21 cellular contexts compared by ENCODE assay signal in the genomic region with DNA sequence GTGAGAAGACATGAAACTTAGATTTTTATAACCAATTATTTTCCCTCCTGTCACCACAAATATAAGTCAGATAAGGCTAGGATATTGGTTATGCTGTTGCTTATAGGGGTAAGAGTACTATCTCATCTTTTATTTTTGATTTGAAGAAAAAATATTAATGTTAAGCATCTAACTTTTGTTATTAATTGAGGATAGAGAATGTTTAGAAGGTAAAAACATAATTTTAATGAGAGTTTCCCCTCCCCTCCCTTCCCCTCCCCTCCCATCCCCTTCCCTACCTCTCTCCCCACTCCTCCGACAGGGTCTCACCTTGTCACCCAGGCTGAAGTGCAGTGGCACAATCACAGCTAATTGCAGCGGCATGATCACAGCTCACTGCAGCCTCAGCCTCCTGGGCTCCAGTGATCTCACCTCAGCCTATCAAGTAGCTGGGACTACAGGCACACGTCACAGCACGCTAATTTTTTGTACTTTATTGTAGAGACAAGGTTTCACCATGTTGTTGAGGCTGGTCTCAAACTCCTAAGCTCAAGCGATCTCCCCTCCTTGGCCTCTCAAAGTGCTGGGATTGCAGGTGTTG.
DNase-seq lines count a peak whose midpoint lies in the region; ATAC-seq, FAIRE-seq and TF ChIP-seq lines count a peak whose summit lies in the region.
"Had no signal": no experiment of that assay in that cellular context is flagged by ENCODE, and none has a peak within 500 bp of the region (broad histone marks: within the 10 kb centered on the region; RNA-seq: fewer than 3 reads in every experiment).

No MANE protein-coding gene starts in this region.

- FAIRE-seq in HepG2 (lab: Jason Lieb, UNC) (no peak), astrocyte (lab: Jason Lieb, UNC) (no peak)
- FAIRE-seq: H1 had no signal

- in situ Hi-C loops in HepG2 (cut with HindIII; ENCODE audit: extremely low pct_ligation_motif_present, low pct_unique_long_range_greater_than_20kb), result no loop called here

- no peaks in the 10 kb centered on the region for H3K9me3 Mint-ChIP-seq in astrocyte (ENCODE audit: unreplicated experiment)
- H3K9me3 Mint-ChIP-seq: CD8-positive, alpha-beta T cell had no signal

- no peaks in the 10 kb centered on the region for H3K27me3 Mint-ChIP-seq in astrocyte (ENCODE audit: low read depth, unreplicated experiment)
- H3K27me3 Mint-ChIP-seq: B cell had no signal

- intact Hi-C loops in HepG2 (cut with micrococcal nuclease; ENCODE audit: unreplicated experiment), result loop anchor here (1.0 to 10.0 kb wide), 3 partner anchors 87 to 265 kb away; a partner anchor contains a TSS
- intact Hi-C loops in right lobe of liver (cut with DNase I), result no loop called here

- H2AK5ac ChIP-seq in mesenchymal stem cell (ENCODE audit: low read length, severe bottlenecking), result no peak overlapping the region

- H3K36me3 ChIP-seq in HepG2 (replicated peaks in 1 of 2; ENCODE audit: control insufficient read depth in 1 of 2, insufficient read depth in 2 of 2, low read length in 2 of 2) (peaks cover 0 to 4% of the 10 kb centered on the region in 2 experiments; a peak in 2 of 5 replicates), right lobe of liver (no peaks in the 10 kb centered on the region), astrocyte (ENCODE audit: insufficient read depth, low read length) (peaks cover 4% of the 10 kb centered on the region), mesenchymal stem cell (ENCODE audit: control insufficient read depth in 1 of 2, insufficient read depth in 2 of 2, low read depth in 1 of 2, low read length in 2 of 2) (peaks cover 9 to 53% of the 10 kb centered on the region in 2 experiments)

- no peak overlapping the region for H3K14ac ChIP-seq in mesenchymal stem cell (ENCODE audit: low read length in 2 of 2)

- TF ChIP-seq CTCF in HepG2 (CRISPR knock-in tag; IDR thresholded peaks at IDR 0.05), result no peak
- TF ChIP-seq CTCF in right lobe of liver (IDR thresholded peaks at IDR 0.05), result no peak
- TF ChIP-seq CTCF in astrocyte (IDR thresholded peaks at IDR 0.05; ENCODE audit: insufficient read depth, low read depth, low read length), result no peak

- H2BK5ac ChIP-seq in mesenchymal stem cell (ENCODE audit: low read depth, low read length, poor library complexity, severe bottlenecking), result no peak overlapping the region

- no peak for ATAC-seq in HepG2
- no peak for ATAC-seq in right lobe of liver
- ATAC-seq: CD8-positive, alpha-beta T cell; Panc1 had no signal

- no peak for TF ChIP-seq RAD21 in HepG2 (CRISPR knock-in tag; IDR thresholded peaks at IDR 0.05)

- no peak overlapping the region for H2BK15ac ChIP-seq in mesenchymal stem cell (ENCODE audit: low read depth, poor library complexity, severe bottlenecking)

- H3K4me3 ChIP-seq in HepG2 (replicated peaks in 1 of 3; ENCODE audit: insufficient read depth in 1 of 3, low read depth in 2 of 3, low read length in 3 of 3) (no peak overlapping the region), right lobe of liver (no peak overlapping the region), astrocyte (ENCODE audit: insufficient read depth, low read depth, low read length) (no peak overlapping the region), mesenchymal stem cell (ENCODE audit: insufficient read depth in 1 of 2, low read depth in 1 of 2, low read length in 2 of 2) (no peak overlapping the region)

- H3K4ac ChIP-seq in mesenchymal stem cell (ENCODE audit: low read depth in 1 of 2, low read length in 2 of 2), result no peak overlapping the region

- POLR2A ChIA-PET in HepG2 (lab: Yijun Ruan, JAX), result no interaction called here

- CTCF ChIA-PET in HepG2 (lab: Yijun Ruan, JAX; ENCODE audit: low intra/inter-chr PET ratio, low total read pairs), result no interaction called here

- DNase-seq in HepG2 (ENCODE audit: low spot score), result no peak
- DNase-seq in right lobe of liver, result no peak
- DNase-seq in astrocyte (ENCODE audit: low read depth), result no peak
- DNase-seq in mesenchymal stem cell, result no peak
- no peak for DNase-seq in NCI-H2196 treated with DMSO at 0.1 percent for 48 hours (lab: John Stamatoyannopoulos, UW; ENCODE audit: unreplicated experiment)
- DNase-seq in activated gamma-delta T cell (lab: John Stamatoyannopoulos, UW), result no peak
- no peak for DNase-seq in H4 (ENCODE audit: low spot score)
- DNase-seq: CD8-positive, alpha-beta T cell; KG1; MM.1S; NCI-H1694; NCI-H2029 treated with DMSO at 0.1 percent for 48 hours; NCI-H345; NCI-H510A treated with DMSO at 0.1 percent for 48 hours; SHP77 had no signal

- no peak overlapping the region for H4K8ac ChIP-seq in mesenchymal stem cell (ENCODE audit: low read length)

- TF ChIP-seq EP300 in HepG2 (IDR thresholded peaks at IDR 0.05; ENCODE audit: low read depth in 2 of 2, low read length in 2 of 2), result no peak
- TF ChIP-seq EP300 in HepG2 (CRISPR knock-in tag; IDR thresholded peaks at IDR 0.05; ENCODE audit: borderline replicate concordance), result no peak

- H4K20me1 ChIP-seq in HepG2 (ENCODE audit: insufficient read depth, low read length) (no peaks in the 10 kb centered on the region), astrocyte (ENCODE audit: insufficient read depth, low read length) (no peaks in the 10 kb centered on the region)

- H4K91ac ChIP-seq in mesenchymal stem cell (ENCODE audit: low read length), result no peak overlapping the region

- no TSS peak for BruUV-seq in HepG2 (replicated peaks; lab: Mats Ljungman, UMichigan)

- peaks cover 8% of the 10 kb centered on the region for H3K79me1 ChIP-seq in mesenchymal stem cell (replicated peaks; ENCODE audit: low read length, poor library complexity, severe bottlenecking)

- no peak overlapping the region for H2BK120ac ChIP-seq in mesenchymal stem cell (ENCODE audit: low read depth, low read length)

- H2AFZ ChIP-seq in HepG2 (ENCODE audit: low read length), result no peak overlapping the region
- H2AFZ ChIP-seq in astrocyte (ENCODE audit: low read depth, low read length), result no peak overlapping the region
- H2AFZ ChIP-seq in mesenchymal stem cell (ENCODE audit: low read depth, low read length), result no peak overlapping the region

- H3K27me3 ChIP-seq in HepG2 (ENCODE audit: control insufficient read depth in 1 of 2, insufficient read depth in 2 of 2, low read length in 2 of 2) (no peaks in the 10 kb centered on the region), right lobe of liver (no peaks in the 10 kb centered on the region), astrocyte (ENCODE audit: insufficient read depth, low read length) (no peaks in the 10 kb centered on the region), mesenchymal stem cell (ENCODE audit: control insufficient read depth in 1 of 2, insufficient read depth in 1 of 2, low read length in 2 of 2) (no peaks in the 10 kb centered on the region)

- H3K4me2 ChIP-seq in HepG2 (ENCODE audit: low read depth, low read length) (no peak overlapping the region), astrocyte (ENCODE audit: low read length) (no peak overlapping the region), mesenchymal stem cell (ENCODE audit: low read length, poor library complexity, severe bottlenecking) (no peak overlapping the region)

- H3K9ac ChIP-seq in HepG2 (ENCODE audit: insufficient read depth, low read depth, low read length) (no peak overlapping the region), astrocyte (ENCODE audit: low read length) (no peak overlapping the region), mesenchymal stem cell (ENCODE audit: low read length) (peak overlapping the region; percentile 7)

- H3K9me3 ChIP-seq in HepG2 (ENCODE audit: low read length) (no peaks in the 10 kb centered on the region), right lobe of liver (no peaks in the 10 kb centered on the region), astrocyte (ENCODE audit: insufficient read depth, low read depth, low read length) (no peaks in the 10 kb centered on the region), mesenchymal stem cell (ENCODE audit: control insufficient read depth, low read length) (peaks cover 8% of the 10 kb centered on the region)
- H3K9me3 ChIP-seq: Caco-2 had no signal

- TF ChIP-seq POLR2A in HepG2 (IDR thresholded peaks at IDR 0.05; ENCODE audit: insufficient read depth in 1 of 2, low read depth in 2 of 2, low read length in 2 of 2), result no peak
- TF ChIP-seq POLR2A in right lobe of liver (IDR thresholded peaks at IDR 0.05), result no peak

- no peak overlapping the region for H3K27ac ChIP-seq in HepG2 (ENCODE audit: extremely low read length, insufficient read depth, low read length)
- H3K27ac ChIP-seq in right lobe of liver, result no peak overlapping the region
- peak overlapping the region; percentile 14 for H3K27ac ChIP-seq in astrocyte (ENCODE audit: low read depth, low read length)
- no peak overlapping the region for H3K27ac ChIP-seq in mesenchymal stem cell (ENCODE audit: low read length, poor library complexity, severe bottlenecking)
- H3K27ac ChIP-seq: C4-2B, RWPE1 had no signal

- no peak overlapping the region for H2BK12ac ChIP-seq in mesenchymal stem cell (ENCODE audit: low read length in 2 of 2)

- no peak overlapping the region for H3K27ac Mint-ChIP-seq in astrocyte (ENCODE audit: unreplicated experiment)
- H3K27ac Mint-ChIP-seq: B cell; CD8-positive, alpha-beta T cell had no signal

- H3K36me3 Mint-ChIP-seq in astrocyte (ENCODE audit: low read depth, unreplicated experiment), result peaks cover 22% of the 10 kb centered on the region

- no peak overlapping the region for H3K23ac ChIP-seq in mesenchymal stem cell (ENCODE audit: low read length in 2 of 2)

- peaks cover 39% of the 10 kb centered on the region for H3K4me1 ChIP-seq in HepG2 (ENCODE audit: insufficient read depth, low read length)
- H3K4me1 ChIP-seq in right lobe of liver, result peaks cover 0 to 5% (median under 1%) of the 10 kb centered on the region in 4 donors
- no peaks in the 10 kb centered on the region for H3K4me1 ChIP-seq in astrocyte (ENCODE audit: insufficient read depth, low read length)
- H3K4me1 ChIP-seq in mesenchymal stem cell (ENCODE audit: control insufficient read depth, insufficient read depth, low read depth, low read length), result peaks cover 4% of the 10 kb centered on the region

- H3K79me2 ChIP-seq in HepG2 (ENCODE audit: insufficient read depth, low read length), result no peaks in the 10 kb centered on the region
- no peaks in the 10 kb centered on the region for H3K79me2 ChIP-seq in astrocyte (ENCODE audit: insufficient read depth, low read length)

- H3K4me1 Mint-ChIP-seq in astrocyte (ENCODE audit: low read depth, unreplicated experiment), result peaks cover 9% of the 10 kb centered on the region

- H3K4me3 Mint-ChIP-seq in astrocyte (ENCODE audit: unreplicated experiment), result no peak overlapping the region
- H3K4me3 Mint-ChIP-seq: B cell; CD8-positive, alpha-beta T cell had no signal

- no peak overlapping the region for H3K18ac ChIP-seq in mesenchymal stem cell (ENCODE audit: low read depth in 1 of 2, low read length in 2 of 2)

- WGBS in HepG2 (ENCODE audit: low lambda C conversion rate), result 96% methylated on average over 5 of the region's 5 CpGs
- 100% methylated on average over 1 of the region's 5 CpGs for WGBS in right lobe of liver (ENCODE audit: insufficient coverage, low coverage, low lambda C conversion rate, missing lambda C conversion rate)
- 100% methylated on average over 5 of the region's 5 CpGs for WGBS in mesenchymal stem cell

TF ChIP-seq in HepG2, 621 proteins besides CTCF, POLR2A, EP300 and RAD21:
- TF ChIP-seq HNRNPK (IDR thresholded peaks at IDR 0.05; ENCODE audit: low read depth, low read length, poor library complexity, severe bottlenecking) (peak; percentile 90), ZNF607 (CRISPR knock-in tag; IDR thresholded peaks at IDR 0.05; ENCODE audit: borderline replicate concordance) (no peak)
TF ChIP-seq in HepG2: peak in this region for 1.
